In genomic region chr18:29191263-29191662, GRCh38 we compare ENCODE assay signal across 12 cellular contexts.
A peak's percentile ranks its signal among the peaks of the same experiment; 100 is the strongest.
DNase-seq lines count a peak whose midpoint lies in the region; ATAC-seq and TF ChIP-seq lines count a peak whose summit lies in the region.
"Had no signal": no experiment of that assay in that cellular context is flagged by ENCODE, and none has a peak within 500 bp of the region (broad histone marks: within the 10 kb centered on the region; RNA-seq: fewer than 3 reads in every experiment).

No MANE protein-coding gene starts in this region.

- H3K4me3 ChIP-seq in cardiac muscle cell = no peak overlapping the region
- no peak overlapping the region for H3K4me3 ChIP-seq in OCI-LY3 (ENCODE audit: low read length)
- H3K4me3 ChIP-seq in CD4-positive, alpha-beta memory T cell (ENCODE audit: low read length in 2 of 2) = no peak overlapping the region

- H3K9me3 Mint-ChIP-seq in CD4-positive, alpha-beta memory T cell = peaks cover 5 to 19% (median 11%) of the 10 kb centered on the region in 8 donors

- H3K4me3 Mint-ChIP-seq in CD4-positive, alpha-beta memory T cell = no peak overlapping the region
- H3K4me3 Mint-ChIP-seq: CD4-positive, CD25-positive, alpha-beta regulatory T cell had no signal

- no peaks in the 10 kb centered on the region for H3K36me3 Mint-ChIP-seq in CD4-positive, alpha-beta memory T cell

- peak overlapping the region in 1 of 7 donors; percentile 27 for H3K27ac Mint-ChIP-seq in CD4-positive, alpha-beta memory T cell
- H3K27ac Mint-ChIP-seq: CD4-positive, CD25-positive, alpha-beta regulatory T cell had no signal

- H3K9me3 ChIP-seq in cardiac muscle cell (ENCODE audit: low read depth) (no peaks in the 10 kb centered on the region), OCI-LY3 (ENCODE audit: insufficient read depth, low read length) (no peaks in the 10 kb centered on the region)
- H3K9me3 ChIP-seq in CD4-positive, alpha-beta memory T cell (ENCODE audit: control insufficient read depth in 1 of 2, low read length in 2 of 2) = no peaks in the 10 kb centered on the region

- no peaks in the 10 kb centered on the region for H3K27me3 Mint-ChIP-seq in CD4-positive, alpha-beta memory T cell
- H3K27me3 Mint-ChIP-seq: CD4-positive, CD25-positive, alpha-beta regulatory T cell had no signal

- TF ChIP-seq CTCF in cardiac muscle cell (IDR thresholded peaks at IDR 0.05; ENCODE audit: low read depth, low read length) = peak; percentile 57
- TF ChIP-seq CTCF in OCI-LY3 (IDR thresholded peaks at IDR 0.05; ENCODE audit: low read depth, low read length) = peak; percentile 48

- no peak overlapping the region for H2AFZ ChIP-seq in OCI-LY3 (ENCODE audit: low read depth, low read length)

- intact Hi-C loops in left cardiac atrium (cut with DNase I) = no loop called here
- intact Hi-C loops in CD4-positive, alpha-beta memory T cell (cut with micrococcal nuclease) = no loop called here

- CTCF ChIA-PET in CD4-positive, alpha-beta memory T cell (lab: Charles Lee; ENCODE audit: partially characterized antibody) = no interaction called here

- H3K4me2 ChIP-seq in OCI-LY3 (ENCODE audit: low read length) = no peak overlapping the region

- no peaks in the 10 kb centered on the region for H3K79me2 ChIP-seq in OCI-LY3 (ENCODE audit: low read length)

- H3K9ac ChIP-seq in OCI-LY3 (ENCODE audit: low read length) = no peak overlapping the region

- no peaks in the 10 kb centered on the region for H3K4me1 Mint-ChIP-seq in CD4-positive, alpha-beta memory T cell

- DNase-seq in cardiac muscle cell (ENCODE audit: low read depth in 1 of 2, low spot score in 1 of 2) (peak in 1 of 2 donors; percentile 51), left cardiac atrium (no peak), fibroblast of gingiva (ENCODE audit: low read depth) (peak; percentile 37), SKM-1 treated with dmso at 0.1 percent for 144 hours (lab: John Stamatoyannopoulos, UW; ENCODE audit: unreplicated experiment) (no peak)
- no peak for DNase-seq in activated CD4-positive, alpha-beta T cell treated with anti-CD3 and anti-CD28 coated beads for 48 hours
- no peak for DNase-seq in CD4-positive, alpha-beta memory T cell
- DNase-seq: activated CD8-positive, alpha-beta memory T cell treated with anti-CD3 and anti-CD28 coated beads for 24 hours; CD4-positive, CD25-positive, alpha-beta regulatory T cell; NCI-H1092 had no signal

- H3K27me3 ChIP-seq in cardiac muscle cell (no peaks in the 10 kb centered on the region), OCI-LY3 (ENCODE audit: low read depth, low read length) (no peaks in the 10 kb centered on the region)
- H3K27me3 ChIP-seq in CD4-positive, alpha-beta memory T cell (ENCODE audit: insufficient read depth, low read length) = no peaks in the 10 kb centered on the region

- no peaks in the 10 kb centered on the region for H4K20me1 ChIP-seq in OCI-LY3 (ENCODE audit: insufficient read depth, low read length)

- POLR2A ChIA-PET in CD4-positive, alpha-beta memory T cell (lab: Charles Lee; ENCODE audit: partially characterized antibody) = no interaction called here

- ATAC-seq in left cardiac atrium (no peak), GM18858 (IDR thresholded peaks at IDR 0.05; ENCODE audit: unreplicated experiment) (no peak)
- ATAC-seq: sciatic nerve had no signal

- H3K4me1 ChIP-seq in cardiac muscle cell (ENCODE audit: low read depth) (no peaks in the 10 kb centered on the region), OCI-LY3 (ENCODE audit: low read length) (peaks cover 27% of the 10 kb centered on the region)
- no peaks in the 10 kb centered on the region for H3K4me1 ChIP-seq in CD4-positive, alpha-beta memory T cell (ENCODE audit: insufficient read depth, low read length)

- H3K27ac ChIP-seq in cardiac muscle cell = no peak overlapping the region
- H3K27ac ChIP-seq in OCI-LY3 (ENCODE audit: low read length) = no peak overlapping the region
- no peak overlapping the region for H3K27ac ChIP-seq in CD4-positive, alpha-beta memory T cell (ENCODE audit: low read depth, low read length)

- H3K36me3 ChIP-seq in cardiac muscle cell = no peaks in the 10 kb centered on the region
- no peaks in the 10 kb centered on the region for H3K36me3 ChIP-seq in OCI-LY3 (replicated peaks; ENCODE audit: low read depth, low read length)
- no peaks in the 10 kb centered on the region for H3K36me3 ChIP-seq in CD4-positive, alpha-beta memory T cell (ENCODE audit: insufficient read depth, low read length)
